In genomic region chr16:866252-866651, GRCh38 we compare ENCODE assay signal across 19 cellular contexts.
A peak's percentile ranks its signal among the peaks of the same experiment; 100 is the strongest.
DNase-seq lines count a peak whose midpoint lies in the region; ATAC-seq and TF ChIP-seq lines count a peak whose summit lies in the region.
"Had no signal": no experiment of that assay in that cellular context is flagged by ENCODE, and none has a peak within 500 bp of the region (broad histone marks: within the 10 kb centered on the region; RNA-seq: fewer than 3 reads in every experiment).

No MANE protein-coding gene starts in this region.

- intact Hi-C loops in left ventricle myocardium superior (cut with micrococcal nuclease) (no loop called here), right cardiac atrium (cut with DNase I) (no loop called here), spleen (cut with DNase I; ENCODE audit: low total_unique reads) (no loop called here), sciatic nerve (cut with DNase I) (loop anchor here (2.0 kb wide), 1 partner anchor 41 kb away; no protein-coding TSS in a partner anchor)

- H3K4me1 ChIP-seq in right cardiac atrium (ENCODE audit: control insufficient read depth, insufficient read depth, low read length) (no peaks in the 10 kb centered on the region), spleen (peaks cover 0 to under 1% (median 0%) of the 10 kb centered on the region in 6 donors)

- H3K27me3 ChIP-seq in right cardiac atrium (ENCODE audit: control insufficient read depth, insufficient read depth) (no peaks in the 10 kb centered on the region), spleen (replicated peaks in 1 of 7) (no peaks in the 10 kb centered on the region)
- H3K27me3 ChIP-seq: BLaER1 had no signal

- H3K9me3 ChIP-seq in right cardiac atrium (ENCODE audit: control insufficient read depth, low read length): no peaks in the 10 kb centered on the region
- peaks cover 0 to 12% (median 2%) of the 10 kb centered on the region in 8 donors for H3K9me3 ChIP-seq in spleen

- no peak overlapping the region for H3K4me3 Mint-ChIP-seq in chondrocyte (ENCODE audit: unreplicated experiment)
- H3K4me3 Mint-ChIP-seq in activated naive CD8-positive, alpha-beta T cell treated with anti-CD3 and anti-CD28 coated beads, Interleukin-2, amount 50 U/mL, for 24 hours: no peak overlapping the region
- H3K4me3 Mint-ChIP-seq: CD14-positive monocyte; CD4-positive, alpha-beta memory T cell; GM23338; HFFc6 had no signal

- no peak overlapping the region for H3K27ac ChIP-seq in right cardiac atrium (ENCODE audit: low read length)
- H3K27ac ChIP-seq in spleen: no peak overlapping the region
- H3K27ac ChIP-seq: BLaER1 had no signal

- H3K4me3 ChIP-seq in right cardiac atrium (ENCODE audit: low read length): no peak overlapping the region
- H3K4me3 ChIP-seq in NB4 (ENCODE audit: low read depth, low read length): no peak overlapping the region
- H3K4me3 ChIP-seq in spleen: no peak overlapping the region
- H3K4me3 ChIP-seq: BLaER1, GM23338 had no signal

- H3K36me3 Mint-ChIP-seq in chondrocyte (ENCODE audit: low read depth): peaks cover 15% of the 10 kb centered on the region
- H3K36me3 Mint-ChIP-seq in activated naive CD8-positive, alpha-beta T cell treated with anti-CD3 and anti-CD28 coated beads, Interleukin-2, amount 50 U/mL, for 24 hours (ENCODE audit: low read depth): no peaks in the 10 kb centered on the region

- DNase-seq in left ventricle myocardium superior: peak; percentile 0
- no peak for DNase-seq in right cardiac atrium
- DNase-seq in NB4 (ENCODE audit: low read depth): peak; percentile 8
- peak; percentile 36 for DNase-seq in chondrocyte (ENCODE audit: low spot score)
- peak; percentile 25 for DNase-seq in spleen
- no peak for DNase-seq in activated naive CD8-positive, alpha-beta T cell treated with anti-CD3 and anti-CD28 coated beads, Interleukin-2, amount 50 U/mL, for 24 hours
- no peak for DNase-seq in sciatic nerve (ENCODE audit: low spot score)
- DNase-seq: 8988T; CD4-positive, alpha-beta memory T cell; DMS153; DMS79; GDM1; H7; HFFc6 had no signal

- WGBS in right cardiac atrium: 88% methylated on average over 7 of the region's 7 CpGs
- 80 to 93% (median 91%) methylated on average over 7 of the region's 7 CpGs for WGBS in spleen, 5 donors

- no peak for ATAC-seq in left ventricle myocardium superior
- ATAC-seq in right cardiac atrium: no peak
- ATAC-seq in activated naive CD8-positive, alpha-beta T cell treated with anti-CD3 and anti-CD28 coated beads, Interleukin-2, amount 50 U/mL, for 24 hours: no peak
- no peak for ATAC-seq in SK-N-SH treated with all-trans-retinoic acid at 6 μM for 48 hours
- ATAC-seq in sciatic nerve: no peak
- ATAC-seq: GM23338, HCT116 had no signal

- TF ChIP-seq CTCF in NB4 (IDR thresholded peaks at IDR 0.05; ENCODE audit: low read depth, low read length) (no peak), chondrocyte (IDR thresholded peaks at IDR 0.05) (no peak), spleen (IDR thresholded peaks at IDR 0.05 in 8 of 11, conservative IDR thresholded peaks at IDR 0.05 in 3 of 11) (no peak)

- TF ChIP-seq POLR2A in NB4 (IDR thresholded peaks at IDR 0.05; ENCODE audit: extremely low read depth, insufficient read length): no peak
- TF ChIP-seq POLR2A in spleen (IDR thresholded peaks at IDR 0.05): no peak

- no peak overlapping the region for H3K27ac Mint-ChIP-seq in chondrocyte (ENCODE audit: unreplicated experiment)
- H3K27ac Mint-ChIP-seq in activated naive CD8-positive, alpha-beta T cell treated with anti-CD3 and anti-CD28 coated beads, Interleukin-2, amount 50 U/mL, for 24 hours: no peak overlapping the region
- H3K27ac Mint-ChIP-seq: CD14-positive monocyte, GM23338, HFFc6 had no signal

- no peaks in the 10 kb centered on the region for H3K4me1 Mint-ChIP-seq in chondrocyte (ENCODE audit: low read depth)
- H3K4me1 Mint-ChIP-seq in activated naive CD8-positive, alpha-beta T cell treated with anti-CD3 and anti-CD28 coated beads, Interleukin-2, amount 50 U/mL, for 24 hours: no peaks in the 10 kb centered on the region
- H3K4me1 Mint-ChIP-seq: CD14-positive monocyte; CD4-positive, alpha-beta memory T cell; GM23338 had no signal

- no peaks in the 10 kb centered on the region for H3K9me3 Mint-ChIP-seq in chondrocyte (ENCODE audit: low read depth)
- H3K9me3 Mint-ChIP-seq in activated naive CD8-positive, alpha-beta T cell treated with anti-CD3 and anti-CD28 coated beads, Interleukin-2, amount 50 U/mL, for 24 hours: peaks cover 6% of the 10 kb centered on the region

- H3K27me3 Mint-ChIP-seq in chondrocyte (ENCODE audit: low read depth): no peaks in the 10 kb centered on the region
- H3K27me3 Mint-ChIP-seq in activated naive CD8-positive, alpha-beta T cell treated with anti-CD3 and anti-CD28 coated beads, Interleukin-2, amount 50 U/mL, for 24 hours: no peaks in the 10 kb centered on the region
- H3K27me3 Mint-ChIP-seq: CD4-positive, alpha-beta memory T cell had no signal

- peaks cover 0 to 50% (median 19%) of the 10 kb centered on the region in 6 donors for H3K36me3 ChIP-seq in spleen

TF ChIP-seq in SK-N-SH treated with all-trans-retinoic acid at 6 μM for 48 hours, 23 proteins besides CTCF, POLR2A, EP300 and RAD21:
- no peak for TF ChIP-seq TCF4 (CRISPR knock-in tag; IDR thresholded peaks at IDR 0.05; ENCODE audit: borderline replicate concordance)
- TF ChIP-seq OSR1 (CRISPR knock-in tag; IDR thresholded peaks at IDR 0.05): no peak
- TF ChIP-seq ISL1 (CRISPR knock-in tag; IDR thresholded peaks at IDR 0.05): no peak
- no peak for TF ChIP-seq TSHZ2 (CRISPR knock-in tag; IDR thresholded peaks at IDR 0.05)
- TF ChIP-seq, protein P1, sequence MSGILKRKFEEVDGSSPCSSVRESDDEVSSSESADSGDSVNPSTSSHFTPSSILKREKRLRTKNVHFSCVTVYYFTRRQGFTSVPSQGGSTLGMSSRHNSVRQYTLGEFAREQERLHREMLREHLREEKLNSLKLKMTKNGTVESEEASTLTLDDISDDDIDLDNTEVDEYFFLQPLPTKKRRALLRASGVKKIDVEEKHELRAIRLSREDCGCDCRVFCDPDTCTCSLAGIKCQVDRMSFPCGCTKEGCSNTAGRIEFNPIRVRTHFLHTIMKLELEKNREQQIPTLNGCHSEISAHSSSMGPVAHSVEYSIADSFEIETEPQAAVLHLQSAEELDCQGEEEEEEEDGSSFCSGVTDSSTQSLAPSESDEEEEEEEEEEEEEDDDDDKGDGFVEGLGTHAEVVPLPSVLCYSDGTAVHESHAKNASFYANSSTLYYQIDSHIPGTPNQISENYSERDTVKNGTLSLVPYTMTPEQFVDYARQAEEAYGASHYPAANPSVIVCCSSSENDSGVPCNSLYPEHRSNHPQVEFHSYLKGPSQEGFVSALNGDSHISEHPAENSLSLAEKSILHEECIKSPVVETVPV (CRISPR knock-in tag; IDR thresholded peaks at IDR 0.05): no peak
- TF ChIP-seq ZNF565 (CRISPR knock-in tag; conservative IDR thresholded peaks at IDR 0.05; ENCODE audit: low read depth): no peak
- TF ChIP-seq ZFP30 (CRISPR knock-in tag; IDR thresholded peaks at IDR 0.05): no peak
- TF ChIP-seq ZNF70 (CRISPR knock-in tag; IDR thresholded peaks at IDR 0.05): no peak

Comparison
In these comparisons a context has a peak if more than half of its experiments do, and no peak if none do; other contexts are left out.
1. DNase-seq: peak in left ventricle myocardium superior (single experiment), NB4 (single experiment), chondrocyte (single experiment) and spleen (single experiment); none in right cardiac atrium (0 of 3), activated naive CD8-positive, alpha-beta T cell treated with anti-CD3 and anti-CD28 coated beads, Interleukin-2, amount 50 U/mL, for 24 hours (single experiment) and sciatic nerve (single experiment).